Comparison of ENCODE assay signal across 29 cellular contexts in the genomic region with DNA sequence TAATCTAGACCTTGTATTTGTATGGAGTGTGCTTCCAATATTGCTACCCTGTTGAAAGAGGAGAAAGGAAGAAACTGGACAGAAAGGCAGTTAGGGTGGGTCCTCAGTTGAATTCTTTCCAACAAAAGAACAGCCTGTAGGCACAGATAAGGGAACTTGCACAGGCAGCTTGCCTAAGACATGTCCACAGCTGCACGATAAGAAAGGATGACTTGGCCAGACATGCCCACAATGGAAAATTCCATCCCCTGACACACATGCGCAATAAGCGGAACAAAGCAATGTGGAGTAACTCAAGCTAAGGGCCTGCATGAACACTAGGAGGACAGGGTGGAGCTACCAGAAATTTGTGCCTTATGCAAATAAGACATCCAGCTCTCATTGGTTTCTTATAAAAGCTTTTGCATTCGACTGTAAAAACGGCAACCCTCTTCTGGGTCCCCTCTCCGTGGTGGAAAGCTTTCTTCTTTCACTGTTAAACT.
DNase-seq lines count a peak whose midpoint lies in the region; ATAC-seq and TF ChIP-seq lines count a peak whose summit lies in the region.
"Had no signal": no experiment of that assay in that cellular context is flagged by ENCODE, and none has a peak within 500 bp of the region (broad histone marks: within the 10 kb centered on the region; RNA-seq: fewer than 3 reads in every experiment).

No MANE protein-coding gene starts in this region.

- no peak for TF ChIP-seq POLR2A in ovary (IDR thresholded peaks at IDR 0.05)

- no peaks in the 10 kb centered on the region for H3K27me3 ChIP-seq in ovary
- H3K27me3 ChIP-seq in heart right ventricle = no peaks in the 10 kb centered on the region
- H3K27me3 ChIP-seq in CD4-positive, alpha-beta memory T cell (ENCODE audit: insufficient read depth, low read length) = no peaks in the 10 kb centered on the region
- H3K27me3 ChIP-seq: BLaER1 treated with 17β-estradiol and CSF1 and Interleukin-3, amounts not matched to agents 10 nM and 100 nM; spleen; transverse colon had no signal

- H3K36me3 ChIP-seq in ovary (no peaks in the 10 kb centered on the region), heart right ventricle (no peaks in the 10 kb centered on the region)
- no peaks in the 10 kb centered on the region for H3K36me3 ChIP-seq in CD4-positive, alpha-beta memory T cell (ENCODE audit: insufficient read depth, low read length)
- H3K36me3 ChIP-seq: BLaER1 treated with 17β-estradiol and CSF1 and Interleukin-3, amounts not matched to agents 10 nM and 100 nM; HAP-1; spleen; transverse colon had no signal

- H3K27me3 Mint-ChIP-seq in CD4-positive, alpha-beta memory T cell = no peaks in the 10 kb centered on the region
- H3K27me3 Mint-ChIP-seq: activated CD4-positive, alpha-beta T cell treated with anti-CD3 and anti-CD28 coated beads, Interleukin-2, amount 10 ng/mL, durations not matched to agents 7 days and 5 days; brain had no signal

- TF ChIP-seq CTCF in fibroblast of pulmonary artery (IDR thresholded peaks at IDR 0.05; ENCODE audit: low read length, missing control alignments) = no peak
- no peak for TF ChIP-seq CTCF in ovary (IDR thresholded peaks at IDR 0.05)
- no peak for TF ChIP-seq CTCF in heart right ventricle (IDR thresholded peaks at IDR 0.05)

- POLR2A ChIA-PET in CD4-positive, alpha-beta memory T cell (lab: Charles Lee; ENCODE audit: partially characterized antibody) = no interaction called here

- no peak overlapping the region for H3K27ac Mint-ChIP-seq in CD4-positive, alpha-beta memory T cell
- H3K27ac Mint-ChIP-seq: activated CD4-positive, alpha-beta T cell treated with anti-CD3 and anti-CD28 coated beads, Interleukin-2, amount 10 ng/mL, durations not matched to agents 7 days and 5 days; nephron; WTC11 had no signal

- 74 to 78% (median 77%) methylated on average over 6 of the region's 6 CpGs for WGBS in ovary, 3 donors
- WGBS in heart right ventricle, 2 donors = 64% methylated on average over 6 of the region's 6 CpGs

- peaks cover 5 to 43% (median 16%) of the 10 kb centered on the region in 8 donors for H3K9me3 Mint-ChIP-seq in CD4-positive, alpha-beta memory T cell

- H3K9me3 ChIP-seq in ovary (no peaks in the 10 kb centered on the region), heart right ventricle (peaks cover 0 to 59% (median 10%) of the 10 kb centered on the region in 11 donors)
- peaks cover 0 to 5% of the 10 kb centered on the region in 2 donors for H3K9me3 ChIP-seq in CD4-positive, alpha-beta memory T cell (ENCODE audit: control insufficient read depth in 1 of 2, low read length in 2 of 2)
- H3K9me3 ChIP-seq: HAP-1, SK-N-SH had no signal

- H3K4me1 ChIP-seq in ovary (ENCODE audit: insufficient read depth) (no peaks in the 10 kb centered on the region), heart right ventricle (no peaks in the 10 kb centered on the region)
- H3K4me1 ChIP-seq in CD4-positive, alpha-beta memory T cell (ENCODE audit: insufficient read depth, low read length) = no peaks in the 10 kb centered on the region
- H3K4me1 ChIP-seq: HAP-1, parathyroid adenoma, spleen, transverse colon had no signal

- CTCF ChIA-PET in CD4-positive, alpha-beta memory T cell (lab: Charles Lee; ENCODE audit: partially characterized antibody) = no interaction called here

- H3K27ac ChIP-seq in ovary (no peak overlapping the region), heart right ventricle (no peak overlapping the region)
- H3K27ac ChIP-seq in CD4-positive, alpha-beta memory T cell (ENCODE audit: low read depth, low read length) = no peak overlapping the region
- H3K27ac ChIP-seq: BLaER1 treated with 17β-estradiol and CSF1 and Interleukin-3, amounts not matched to agents 10 nM and 100 nM; parathyroid adenoma; spleen; transverse colon had no signal

- DNase-seq in A172 (ENCODE audit: low spot score) (peak; percentile 11), HT1080 (ENCODE audit: low read depth) (peak; percentile 12), UCSD-AML1 (lab: John Stamatoyannopoulos, UW; ENCODE audit: unreplicated experiment) (peak; percentile 6), fibroblast of pulmonary artery (ENCODE audit: low read depth) (peak; percentile 59), ovary (no peak), heart right ventricle (no peak)
- DNase-seq in CD4-positive, alpha-beta memory T cell = no peak
- DNase-seq: activated CD4-positive, alpha-beta T cell treated with anti-CD3 and anti-CD28 coated beads, Interleukin-2, amount 10 ng/mL, durations not matched to agents 7 days and 5 days; activated gamma-delta T cell treated with Interleukin-2 at 50 U/mL for 16 hours; activated T-cell treated with anti-CD3 and anti-CD28 coated beads, Interleukin-2, amount 50 U/mL, for 4 hours; Calu3; DND-41; head of caudate nucleus; Karpas-422; NCI-H1105; NCI-H1930; NCI-H345; NCI-H82; SK-N-SH; spleen; T-helper 2 cell; transverse colon had no signal

- no peaks in the 10 kb centered on the region for H3K4me1 Mint-ChIP-seq in CD4-positive, alpha-beta memory T cell
- H3K4me1 Mint-ChIP-seq: activated CD4-positive, alpha-beta T cell treated with anti-CD3 and anti-CD28 coated beads, Interleukin-2, amount 10 ng/mL, durations not matched to agents 7 days and 5 days; nephron had no signal

- ATAC-seq in HG02678 (IDR thresholded peaks at IDR 0.05; ENCODE audit: unreplicated experiment) (no peak), heart right ventricle (no peak)
- ATAC-seq: activated T-cell treated with anti-CD3 and anti-CD28 coated beads, Interleukin-2, amount 50 U/mL, for 4 hours; WTC11 had no signal

- intact Hi-C loops in ovary (cut with DNase I) (no loop called here), heart right ventricle (cut with DNase I) (no loop called here)
- intact Hi-C loops in CD4-positive, alpha-beta memory T cell (cut with micrococcal nuclease) = no loop called here

- TF ChIP-seq EP300 in ovary (IDR thresholded peaks at IDR 0.05) = no peak

- no peaks in the 10 kb centered on the region for H3K36me3 Mint-ChIP-seq in CD4-positive, alpha-beta memory T cell

- no peak overlapping the region for H3K4me3 Mint-ChIP-seq in CD4-positive, alpha-beta memory T cell
- H3K4me3 Mint-ChIP-seq: activated CD4-positive, alpha-beta T cell treated with anti-CD3 and anti-CD28 coated beads, Interleukin-2, amount 10 ng/mL, durations not matched to agents 7 days and 5 days; activated T-cell treated with anti-CD3 and anti-CD28 coated beads, Interleukin-2, amount 50 U/mL, for 4 hours; brain; nephron; WTC11 had no signal

- H3K4me3 ChIP-seq in fibroblast of pulmonary artery (replicated peaks; ENCODE audit: low read depth, low read length) = no peak overlapping the region
- H3K4me3 ChIP-seq in ovary = no peak overlapping the region
- no peak overlapping the region for H3K4me3 ChIP-seq in heart right ventricle
- H3K4me3 ChIP-seq in CD4-positive, alpha-beta memory T cell (ENCODE audit: low read length in 2 of 2) = no peak overlapping the region
- H3K4me3 ChIP-seq: BLaER1 treated with 17β-estradiol and CSF1 and Interleukin-3, amounts not matched to agents 10 nM and 100 nM; HAP-1; spleen; transverse colon had no signal

Comparison
In these comparisons a context has a peak if more than half of its experiments do, and no peak if none do; other contexts are left out.
1. DNase-seq: peak in A172 (single experiment), HT1080 (single experiment), UCSD-AML1 (single experiment) and fibroblast of pulmonary artery (single experiment); none in ovary (0 of 5), heart right ventricle (0 of 2) and CD4-positive, alpha-beta memory T cell (0 of 5).